In genomic region chr3:111732248-111732879, GRCh38 we compare ENCODE assay signal across 15 cellular contexts. TPM values are rescaled to one million over a fixed set of nuclear protein-coding genes. Genes with fewer than 3 reads are reported as not detected.
DNase-seq lines count a peak whose midpoint lies in the region; TF ChIP-seq lines count a peak whose summit lies in the region.
"Had no signal": no experiment of that assay in that cellular context is flagged by ENCODE, and none has a peak within 500 bp of the region (broad histone marks: within the 10 kb centered on the region; RNA-seq: fewer than 3 reads in every experiment).

No MANE protein-coding gene starts in this region.

- 91 to 95% (median 93%) methylated on average over 5 of the region's 5 CpGs for WGBS in ovary, 3 donors

- H2AFZ ChIP-seq in parathyroid adenoma, result peak overlapping the region; percentile 12

- TF ChIP-seq CTCF in RWPE1 (conservative IDR thresholded peaks at IDR 0.05; ENCODE audit: low read depth) (no peak), parathyroid adenoma (IDR thresholded peaks at IDR 0.05) (no peak), ovary (IDR thresholded peaks at IDR 0.05) (no peak), A673 (conservative IDR thresholded peaks at IDR 0.05; ENCODE audit: low read depth, low read length) (no peak)

- H3K9me3 ChIP-seq in parathyroid adenoma (ENCODE audit: control insufficient read depth, low read length) (no peaks in the 10 kb centered on the region), ovary (no peaks in the 10 kb centered on the region), A673 (ENCODE audit: low read depth, low read length, poor library complexity, severe bottlenecking) (no peaks in the 10 kb centered on the region)

- peaks cover 18% of the 10 kb centered on the region for H3K4me1 ChIP-seq in parathyroid adenoma
- peaks cover 16% of the 10 kb centered on the region for H3K4me1 ChIP-seq in ovary (ENCODE audit: insufficient read depth)
- no peaks in the 10 kb centered on the region for H3K4me1 ChIP-seq in A673 (ENCODE audit: insufficient read depth, low read length, poor library complexity, severe bottlenecking)

- no peaks in the 10 kb centered on the region for H3K79me2 ChIP-seq in parathyroid adenoma

- H3K27me3 ChIP-seq in parathyroid adenoma (ENCODE audit: control insufficient read depth, insufficient read depth, low read length) (no peaks in the 10 kb centered on the region), ovary (no peaks in the 10 kb centered on the region), A673 (replicated peaks; ENCODE audit: insufficient read depth, low read depth, low read length, poor library complexity) (no peaks in the 10 kb centered on the region)

- intact Hi-C loops in ovary (cut with DNase I) (no loop called here), A673 (cut with micrococcal nuclease; ENCODE audit: unreplicated experiment) (no loop called here)

- TF ChIP-seq POLR2A in ovary (IDR thresholded peaks at IDR 0.05), result no peak

- no peak overlapping the region for H3K4me3 ChIP-seq in parathyroid adenoma (ENCODE audit: low read depth, low read length)
- no peak overlapping the region for H3K4me3 ChIP-seq in ovary
- no peak overlapping the region for H3K4me3 ChIP-seq in A673 (ENCODE audit: low read depth, low read length, poor library complexity, severe bottlenecking)

- POLR2A ChIA-PET in RWPE1 (lab: Yijun Ruan, JAX; ENCODE audit: low non-redundant PET), result no interaction called here
- POLR2A ChIA-PET in A673 (lab: Charles Lee; ENCODE audit: low non-redundant PET), result no interaction called here

- no peak overlapping the region for H3K4me2 ChIP-seq in parathyroid adenoma (ENCODE audit: low read length)

- TF ChIP-seq EP300 in ovary (IDR thresholded peaks at IDR 0.05), result no peak

- H3K27ac ChIP-seq in RWPE1, result peak overlapping the region; percentile 75
- H3K27ac ChIP-seq in parathyroid adenoma, result no peak overlapping the region
- H3K27ac ChIP-seq in ovary, result no peak overlapping the region
- no peak overlapping the region for H3K27ac ChIP-seq in A673 (ENCODE audit: low read depth, low read length, poor library complexity, severe bottlenecking)
- no peak overlapping the region for H3K27ac ChIP-seq in substantia nigra (ENCODE audit: low read depth, low read length, poor library complexity, severe bottlenecking)

- no TSS peak for BruUV-seq in A673 (replicated peaks; lab: Mats Ljungman, UMichigan)

- CTCF ChIA-PET in RWPE1 (lab: Yijun Ruan, JAX) (interaction anchor here (0.5 kb wide), 1 partner anchor 33 kb away, joined by 3 read pairs; no protein-coding TSS in a partner anchor), A673 (lab: Charles Lee) (no interaction called here)

- DNase-seq in DMS53 treated with DMSO at 0.1 percent for 48 hours (lab: John Stamatoyannopoulos, UW; ENCODE audit: unreplicated experiment) (peak; percentile 61), RWPE1 (ENCODE audit: low spot score) (peak; percentile 66), islet precursor cell (peak; percentile 63), ovary (no peak), SIG-M5 treated with dmso at 0.1 percent for 504 hours (lab: John Stamatoyannopoulos, UW; ENCODE audit: unreplicated experiment) (no peak), A673 (ENCODE audit: low spot score) (no peak), substantia nigra (lab: John Stamatoyannopoulos, UW) (no peak)
- DNase-seq: activated CD4-positive, alpha-beta T cell treated with anti-CD3 and anti-CD28 coated beads for 4 hours; activated naive CD8-positive, alpha-beta T cell treated with anti-CD3 and anti-CD28 coated beads, Interleukin-2, amount 10 ng/mL, durations not matched to agents 7 days and 5 days; activated T-cell treated with anti-CD3 and anti-CD28 coated beads, Interleukin-2, amount 50 U/mL, for 24 hours; hypothalamus; NCI-H2081 treated with DMSO at 0.1 percent for 48 hours; OCI-M1; T-helper 1 cell had no signal

- no peak overlapping the region for H3K9ac ChIP-seq in parathyroid adenoma

- H3K36me3 ChIP-seq in parathyroid adenoma (ENCODE audit: control insufficient read depth, insufficient read depth, low read length), result no peaks in the 10 kb centered on the region
- H3K36me3 ChIP-seq in ovary, result no peaks in the 10 kb centered on the region
- no peaks in the 10 kb centered on the region for H3K36me3 ChIP-seq in A673 (ENCODE audit: insufficient read depth, low read length, poor library complexity, severe bottlenecking)

RNA-seq across cellular contexts. Expression of gene PLCXD2, which starts 57.9 kb away (rescaled TPM):
- total RNA-seq in ovary (under 1 TPM; 0.24 to 0.97 (median 0.79) TPM), A673 (2021) (0.67 and 0.98 TPM in 2 replicates)
- 1 to 10 TPM in 1 of 2 donors, under 1 TPM in 1; 0.19 to 1.6 TPM for polyA plus RNA-seq in ovary

Comparison
In these comparisons a context has a peak if more than half of its experiments do, and no peak if none do; other contexts are left out.
1. DNase-seq: peak in DMS53 treated with DMSO at 0.1 percent for 48 hours (single experiment), RWPE1 (single experiment) and islet precursor cell (single experiment); none in ovary (0 of 5), SIG-M5 treated with dmso at 0.1 percent for 504 hours (single experiment), A673 (single experiment) and substantia nigra (0 of 49).